1 cellular context compared by ENCODE assay signal in genomic region chr3:49498239-49498638, GRCh38.
TF ChIP-seq lines count a peak whose summit lies in the region.

No MANE protein-coding gene starts in this region.

TF ChIP-seq in endothelial cell of umbilical vein, 7 proteins besides CTCF, POLR2A, EP300 and RAD21:
- TF ChIP-seq EZH2 (IDR thresholded peaks at IDR 0.05; ENCODE audit: borderline replicate concordance, low read depth, low read length, severe bottlenecking) (no peak), MYC (IDR thresholded peaks at IDR 0.05; ENCODE audit: low read depth, low read length) (no peak), JUN (IDR thresholded peaks at IDR 0.05; ENCODE audit: borderline replicate concordance, insufficient read depth, insufficient read length, low read depth) (no peak), GATA2 (IDR thresholded peaks at IDR 0.05; ENCODE audit: insufficient read depth, insufficient read length, low read depth, low read length) (no peak), POLR2AphosphoS5 (IDR thresholded peaks at IDR 0.05; ENCODE audit: insufficient read depth, low read depth, low read length) (no peak), FOS (IDR thresholded peaks at IDR 0.05; ENCODE audit: borderline replicate concordance, insufficient read depth, low read length) (no peak)
- TF ChIP-seq, protein P1, sequence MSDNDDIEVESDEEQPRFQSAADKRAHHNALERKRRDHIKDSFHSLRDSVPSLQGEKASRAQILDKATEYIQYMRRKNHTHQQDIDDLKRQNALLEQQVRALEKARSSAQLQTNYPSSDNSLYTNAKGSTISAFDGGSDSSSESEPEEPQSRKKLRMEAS (IDR thresholded peaks at IDR 0.05; ENCODE audit: insufficient read depth, insufficient read length), result no peak
